ENCODE assay signal across 20 cellular contexts in the genomic region with DNA sequence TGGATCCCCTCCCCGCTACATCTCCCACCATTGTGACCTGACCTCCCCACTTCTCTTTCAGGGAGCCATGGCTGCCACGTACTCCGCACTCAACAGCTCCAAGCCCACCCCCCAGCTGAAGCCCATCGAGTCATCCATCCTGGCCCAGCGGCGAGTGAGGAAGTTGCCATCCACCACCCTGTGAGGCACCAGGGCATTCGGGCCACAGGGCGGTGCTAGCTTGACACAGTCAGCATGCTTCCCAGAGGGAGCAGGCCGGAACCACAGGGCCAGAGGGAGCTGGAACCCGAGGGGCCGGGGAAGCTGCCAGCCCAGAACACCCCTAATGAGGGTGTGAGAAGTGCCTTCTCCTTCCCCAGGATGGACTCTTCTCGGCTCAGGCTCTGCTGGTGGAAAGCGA. TPM values are rescaled to one million over a fixed set of nuclear protein-coding genes. Genes with fewer than 3 reads are reported as not detected.
DNase-seq lines count a peak whose midpoint lies in the region; ATAC-seq, FAIRE-seq and TF ChIP-seq lines count a peak whose summit lies in the region.
"Had no signal": no experiment of that assay in that cellular context is flagged by ENCODE, and none has a peak within 500 bp of the region (broad histone marks: within the 10 kb centered on the region; RNA-seq: fewer than 3 reads in every experiment).

No MANE protein-coding gene starts in this region.

- intact Hi-C loops in Right ventricle myocardium inferior (cut with DNase I), result no loop called here
- intact Hi-C loops in GM12878 (cut with micrococcal nuclease; ENCODE audit: unreplicated experiment), result no loop called here

- H4K20me1 ChIP-seq in GM12878 (ENCODE audit: control insufficient read depth, insufficient read depth), result no peaks in the 10 kb centered on the region
- H4K20me1 ChIP-seq in osteoblast (ENCODE audit: insufficient read depth, low read length), result no peaks in the 10 kb centered on the region

- 95% methylated on average over 13 of the region's 13 CpGs for WGBS in GM12878 (ENCODE audit: insufficient coverage, insufficient replicate concordance, low lambda C conversion rate, missing lambda C conversion rate)

- no peak for ATAC-seq in Right ventricle myocardium inferior
- ATAC-seq in GM12878, result no peak
- no peak for ATAC-seq in GM21423 (IDR thresholded peaks at IDR 0.05; ENCODE audit: unreplicated experiment)
- ATAC-seq in GM21390 (IDR thresholded peaks at IDR 0.05; ENCODE audit: unreplicated experiment), result no peak

- H3K9ac ChIP-seq in GM12878 (ENCODE audit: control insufficient read depth, insufficient read depth, low read length), result no peak overlapping the region
- H3K9ac ChIP-seq: BLaER1 had no signal

- no peaks in the 10 kb centered on the region for H3K79me2 ChIP-seq in GM12878 (ENCODE audit: control insufficient read depth, insufficient read depth, low read length)
- H3K79me2 ChIP-seq in osteoblast (ENCODE audit: insufficient read depth, low read length), result no peaks in the 10 kb centered on the region

- H3K4me3 ChIP-seq in right atrium auricular region, result no peak overlapping the region
- H3K4me3 ChIP-seq in GM12878, result no peak overlapping the region
- no peak overlapping the region for H3K4me3 ChIP-seq in osteoblast (ENCODE audit: insufficient read depth, low read length)
- H3K4me3 ChIP-seq: BLaER1, PC-9, SJSA1 had no signal

- H3K9me3 ChIP-seq in right atrium auricular region, result no peaks in the 10 kb centered on the region
- H3K9me3 ChIP-seq in GM12878 (replicated peaks; ENCODE audit: control insufficient read depth, insufficient read depth, low read length), result no peaks in the 10 kb centered on the region
- H3K9me3 ChIP-seq in osteoblast (ENCODE audit: low read depth, low read length), result no peaks in the 10 kb centered on the region
- H3K9me3 ChIP-seq: BLaER1, SJSA1 had no signal

- no peak for TF ChIP-seq EP300 in GM12878 (IDR thresholded peaks at IDR 0.05; ENCODE audit: borderline replicate concordance in 1 of 2, control insufficient read depth in 1 of 2, low read depth in 2 of 2, low read length in 2 of 2)

- TF ChIP-seq CTCF in right atrium auricular region (IDR thresholded peaks at IDR 0.05) (no peak), GM12878 (IDR thresholded peaks at IDR 0.05 in 2 of 3, conservative IDR thresholded peaks at IDR 0.05 in 1 of 3; ENCODE audit: control insufficient read depth in 2 of 3, extremely low read depth in 1 of 3, insufficient read depth in 1 of 3, low read depth in 3 of 3, low read length in 3 of 3) (no peak), osteoblast (IDR thresholded peaks at IDR 0.05; ENCODE audit: extremely low read depth, low read depth, low read length) (peak; percentile 20)

- H2AFZ ChIP-seq in GM12878 (ENCODE audit: control insufficient read depth, low read depth, low read length), result no peak overlapping the region
- H2AFZ ChIP-seq in osteoblast (ENCODE audit: low read length), result peak overlapping the region; percentile 57
- H2AFZ ChIP-seq: PC-9 had no signal

- H3K4me1 ChIP-seq in right atrium auricular region (peaks cover 0 to 7% of the 10 kb centered on the region in 2 donors), GM12878 (ENCODE audit: control insufficient read depth, insufficient read depth, low read length) (peaks cover 22% of the 10 kb centered on the region), osteoblast (ENCODE audit: insufficient read depth, low read length) (peaks cover 25% of the 10 kb centered on the region)
- H3K4me1 ChIP-seq: BLaER1, SJSA1 had no signal

- SMC1A ChIA-PET in GM12878 (lab: Charles Lee; ENCODE audit: uncharacterized antibody, unreplicated experiment), result interaction anchor here (1.7 kb wide), 1 partner anchor 36 kb away, joined by 5 read pairs; no protein-coding TSS in a partner anchor

- in situ Hi-C loops in GM12878 (cut with MboI), result no loop called here

- BruUV-seq in GM12878 (replicated peaks; lab: Mats Ljungman, UMichigan), result no TSS peak

- CTCF ChIA-PET in GM12878 (lab: Yijun Ruan, JAX), result interaction anchor here (13.1 kb wide), 1 partner anchor 34 kb away, joined by 123 read pairs; no protein-coding TSS in a partner anchor

- FAIRE-seq in GM12878 (lab: Jason Lieb, UNC), result no peak
- FAIRE-seq: D721Med, HTR-8/SVneo had no signal

- H3K4me2 ChIP-seq in GM12878 (ENCODE audit: control insufficient read depth, insufficient read depth) (no peak overlapping the region), osteoblast (ENCODE audit: insufficient read depth, low read length) (no peak overlapping the region)
- H3K4me2 ChIP-seq: BLaER1, PC-9 had no signal

- TF ChIP-seq RAD21 in GM12878 (IDR thresholded peaks at IDR 0.05; ENCODE audit: insufficient read depth, low read depth, low read length), result no peak

- RAD21 ChIA-PET in GM12878 (lab: Charles Lee; ENCODE audit: unreplicated experiment), result interaction anchor here (1.5 to 1.9 kb wide), 2 partner anchors 36 to 217 kb away, joined by 4 to 5 read pairs; no protein-coding TSS in a partner anchor

- peak; percentile 25; the same call in 1 of the 2 replicates for TF ChIP-seq POLR2A in GM12878 (IDR thresholded peaks at IDR 0.05; ENCODE audit: low read depth, low read length)

- H3K36me3 ChIP-seq in right atrium auricular region, result no peaks in the 10 kb centered on the region
- H3K36me3 ChIP-seq in GM12878 (ENCODE audit: control insufficient read depth in 2 of 2, insufficient read depth in 2 of 2, low read length in 1 of 2), result peaks cover 28 to 39% of the 10 kb centered on the region in 2 experiments
- H3K36me3 ChIP-seq in osteoblast (ENCODE audit: insufficient read depth, low read length), result no peaks in the 10 kb centered on the region

- H3K27me3 ChIP-seq in right atrium auricular region, result no peaks in the 10 kb centered on the region
- no peaks in the 10 kb centered on the region for H3K27me3 ChIP-seq in GM12878 (replicated peaks in 1 of 2; ENCODE audit: control insufficient read depth in 2 of 2, insufficient read depth in 2 of 2, low read length in 1 of 2)
- no peaks in the 10 kb centered on the region for H3K27me3 ChIP-seq in osteoblast (ENCODE audit: insufficient read depth, low read length)
- H3K27me3 ChIP-seq: BLaER1, SJSA1 had no signal

- POLR2A ChIA-PET in GM12878 (lab: Charles Lee), result interaction anchor here (0.7 to 1.8 kb wide), 2 partner anchors 26 to 32 kb away, joined by 3 to 4 read pairs; no protein-coding TSS in a partner anchor

- DNase-seq in Right ventricle myocardium inferior (ENCODE audit: missing footprints), result peak; percentile 73
- no peak for DNase-seq in right atrium auricular region (ENCODE audit: low spot score)
- DNase-seq in GM12878 (ENCODE audit: low read depth, low spot score), result no peak
- DNase-seq in osteoblast (ENCODE audit: insufficient read length, low spot score, missing footprints), result no peak
- no peak for DNase-seq in stimulated activated CD4-positive, alpha-beta T cell treated with anti-CD3 and anti-CD28 coated beads, Interleukin-4, amount 100 ng/mL, for 4 hours
- DNase-seq: CD8-positive, alpha-beta memory T cell; DMS79; H7; NCI-H1092; NCI-H1436 treated with DMSO at 0.1 percent for 48 hours; NCI-H2029; NCI-H345; NCI-H526; PC-9 had no signal

- H3K27ac ChIP-seq in right atrium auricular region, result no peak overlapping the region
- H3K27ac ChIP-seq in GM12878 (ENCODE audit: control insufficient read depth, insufficient read depth), result no peak overlapping the region
- peak overlapping the region; percentile 13 for H3K27ac ChIP-seq in osteoblast (ENCODE audit: low read depth, low read length)
- H3K27ac ChIP-seq: BLaER1, PC-9, SJSA1 had no signal

TF ChIP-seq in GM12878, 131 proteins besides CTCF, POLR2A, EP300 and RAD21 (continues in another document):
- no peak for TF ChIP-seq POLR2AphosphoS5 (IDR thresholded peaks at IDR 0.05; ENCODE audit: low read length)
- TF ChIP-seq ATF7 (IDR thresholded peaks at IDR 0.05; ENCODE audit: low read depth), result no peak
- TF ChIP-seq ZNF622 (IDR thresholded peaks at IDR 0.05), result no peak
- TF ChIP-seq SKIL (IDR thresholded peaks at IDR 0.05; ENCODE audit: low read depth, poor library complexity, severe bottlenecking), result no peak
- TF ChIP-seq RUNX3 (IDR thresholded peaks at IDR 0.05; ENCODE audit: low read length), result no peak

RNA-seq across cellular contexts. Expression of gene RPS6KA1, which starts 44.5 kb away (rescaled TPM):
- total RNA-seq in Right ventricle myocardium inferior (6.9 TPM), right atrium auricular region (1 to 10 TPM; 1.8 to 6.9 TPM), GM12878 (2014; rRNA removed) (118 and 136 TPM in 2 replicates), GM12878 (2014; rRNA removed; fragmentation: Illumina TruSeq; extraction: Trizol) (75.2 and 83.4 TPM in 2 replicates), GM12878 (2021) (115 and 116 TPM in 2 replicates), osteoblast (2.2 and 2.4 TPM in 2 replicates)
- 130 and 155 TPM in 2 replicates for total RNA-seq in GM12878 (2013; cell fraction: nucleolus; rRNA removed)
- 41.7 TPM for polyA plus RNA-seq in GM12878 (2011; ENCODE audit: low read depth)
- polyA plus RNA-seq in GM12878 (2011; rRNA removed) (53.7 and 92.1 TPM in 2 replicates), GM12878 (2014; fragmentation: Illumina TruSeq; extraction: Trizol) (72.1 and 74.9 TPM in 2 replicates), GM12878 (2014; fragmentation: Nextera tagmentation; extraction: Ambion mirVana) (1 to 10 TPM; 5.0 to 9.9 TPM), GM12878 (2014; rRNA removed) (89.3 and 90.9 TPM in 2 replicates), GM12878 (2016; fragmentation: Nextera tagmentation; extraction: Ambion mirVana) (100 to 1,000 TPM in 1 of 2 experiments, 10 to 100 TPM in 1; 99.4 to 106 TPM)
- 108 and 121 TPM in 2 replicates for polyA plus RNA-seq in GM12878 (2011; cell fraction: cytosol; rRNA removed)
- polyA plus RNA-seq in GM12878 (2011; cell fraction: nucleus; rRNA removed), result 133 and 140 TPM in 2 replicates
- polyA plus RNA-seq in GM12878 (2012), result 80.5 and 83.0 TPM in 2 replicates
- 110 and 170 TPM in 2 replicates for polyA minus RNA-seq in GM12878 (2011; rRNA and poly(A)+ RNA removed)
- polyA minus RNA-seq in GM12878 (2011; cell fraction: cytosol; rRNA and poly(A)+ RNA removed), result 54.0 and 77.9 TPM in 2 replicates
- 84.0 and 132 TPM in 2 replicates for polyA minus RNA-seq in GM12878 (2011; cell fraction: nucleus; rRNA and poly(A)+ RNA removed)
